Comparison of ENCODE assay signal across 1 cellular context in the genomic region with DNA sequence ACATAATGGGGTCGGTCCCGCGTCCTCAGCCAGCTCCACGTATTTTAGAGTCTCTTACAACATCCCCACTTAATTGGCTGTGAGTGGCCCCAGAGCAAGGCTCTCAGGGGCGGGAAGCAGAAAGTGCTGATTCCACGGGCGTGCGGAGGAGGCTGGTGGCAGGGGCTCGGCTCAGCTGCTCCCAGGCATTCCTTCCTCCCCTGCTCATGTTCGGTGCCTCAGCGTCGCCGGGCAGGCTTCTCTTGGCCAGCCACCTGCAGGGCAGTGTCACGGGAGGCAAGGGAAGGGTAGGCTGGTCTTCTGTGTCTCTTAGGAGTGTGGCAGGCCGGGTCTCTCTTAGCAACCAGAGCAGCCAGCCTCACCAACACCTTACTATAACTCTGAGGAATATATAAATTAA.
TF ChIP-seq lines count a peak whose summit lies in the region.

No MANE protein-coding gene starts in this region.

TF ChIP-seq in HepG2, 621 proteins besides CTCF, POLR2A, EP300 and RAD21:
- TF ChIP-seq, protein P1, sequence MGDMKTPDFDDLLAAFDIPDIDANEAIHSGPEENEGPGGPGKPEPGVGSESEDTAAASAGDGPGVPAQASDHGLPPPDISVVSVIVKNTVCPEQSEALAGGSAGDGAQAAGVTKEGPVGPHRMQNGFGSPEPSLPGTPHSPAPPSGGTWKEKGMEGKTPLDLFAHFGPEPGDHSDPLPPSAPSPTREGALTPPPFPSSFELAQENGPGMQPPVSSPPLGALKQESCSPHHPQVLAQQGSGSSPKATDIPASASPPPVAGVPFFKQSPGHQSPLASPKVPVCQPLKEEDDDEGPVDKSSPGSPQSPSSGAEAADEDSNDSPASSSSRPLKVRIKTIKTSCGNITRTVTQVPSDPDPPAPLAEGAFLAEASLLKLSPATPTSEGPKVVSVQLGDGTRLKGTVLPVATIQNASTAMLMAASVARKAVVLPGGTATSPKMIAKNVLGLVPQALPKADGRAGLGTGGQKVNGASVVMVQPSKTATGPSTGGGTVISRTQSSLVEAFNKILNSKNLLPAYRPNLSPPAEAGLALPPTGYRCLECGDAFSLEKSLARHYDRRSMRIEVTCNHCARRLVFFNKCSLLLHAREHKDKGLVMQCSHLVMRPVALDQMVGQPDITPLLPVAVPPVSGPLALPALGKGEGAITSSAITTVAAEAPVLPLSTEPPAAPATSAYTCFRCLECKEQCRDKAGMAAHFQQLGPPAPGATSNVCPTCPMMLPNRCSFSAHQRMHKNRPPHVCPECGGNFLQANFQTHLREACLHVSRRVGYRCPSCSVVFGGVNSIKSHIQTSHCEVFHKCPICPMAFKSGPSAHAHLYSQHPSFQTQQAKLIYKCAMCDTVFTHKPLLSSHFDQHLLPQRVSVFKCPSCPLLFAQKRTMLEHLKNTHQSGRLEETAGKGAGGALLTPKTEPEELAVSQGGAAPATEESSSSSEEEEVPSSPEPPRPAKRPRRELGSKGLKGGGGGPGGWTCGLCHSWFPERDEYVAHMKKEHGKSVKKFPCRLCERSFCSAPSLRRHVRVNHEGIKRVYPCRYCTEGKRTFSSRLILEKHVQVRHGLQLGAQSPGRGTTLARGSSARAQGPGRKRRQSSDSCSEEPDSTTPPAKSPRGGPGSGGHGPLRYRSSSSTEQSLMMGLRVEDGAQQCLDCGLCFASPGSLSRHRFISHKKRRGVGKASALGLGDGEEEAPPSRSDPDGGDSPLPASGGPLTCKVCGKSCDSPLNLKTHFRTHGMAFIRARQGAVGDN (CRISPR knock-in tag; IDR thresholded peaks at IDR 0.05), result peak; percentile 41; the same call in 1 of the 2 replicates
- TF ChIP-seq HNRNPLL (IDR thresholded peaks at IDR 0.05; ENCODE audit: low read depth, low read length, poor library complexity, severe bottlenecking) (peak; percentile 22), NFYC (CRISPR knock-in tag; IDR thresholded peaks at IDR 0.05) (no peak)
